31 cellular contexts compared by ENCODE assay signal in the genomic region with DNA sequence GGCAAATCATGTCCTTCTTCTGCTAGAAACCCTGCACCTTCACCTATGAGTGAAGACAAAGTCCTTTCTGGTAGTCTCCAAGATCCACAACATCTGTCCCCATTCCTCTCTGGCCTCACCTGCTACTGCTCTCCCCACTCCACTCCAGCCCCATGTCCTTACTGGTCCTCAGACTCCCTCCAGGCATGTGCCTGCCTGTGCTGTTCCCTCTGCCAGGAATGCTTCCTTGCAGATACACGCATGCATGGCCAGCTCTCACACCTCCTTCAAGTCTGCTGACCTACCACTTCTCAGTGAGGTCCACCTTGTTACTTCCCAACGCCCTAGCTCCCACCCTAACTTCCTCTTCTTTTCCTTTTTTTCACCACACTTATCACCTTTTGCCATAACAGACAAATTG.
"Had no signal": no experiment of that assay in that cellular context is flagged by ENCODE, and none has a peak within 500 bp of the region (broad histone marks: within the 10 kb centered on the region; RNA-seq: fewer than 3 reads in every experiment).

No MANE protein-coding gene starts in this region.

- DNase-seq: activated CD4-positive, alpha-beta memory T cell treated with anti-CD3 and anti-CD28 coated beads for 36 hours; activated CD4-positive, alpha-beta T cell treated with anti-CD3 and anti-CD28 coated beads for 36 hours; activated CD4-positive, alpha-beta T cell treated with anti-CD3 and anti-CD28 coated beads, Interleukin-2, amount 10 ng/mL, durations not matched to agents 24 days and 14 days; activated CD4-positive, CD25-positive, alpha-beta regulatory T cell; activated CD4-positive, CD25-positive, alpha-beta regulatory T cell treated with anti-CD3 and anti-CD28 coated beads, Interleukin-2, amount 50 U/mL, for 72 hours; activated CD8-positive, alpha-beta memory T cell treated with anti-CD3 and anti-CD28 coated beads, Interleukin-2, amount 10 ng/mL, durations not matched to agents 7 days and 5 days; activated CD8-positive, alpha-beta memory T cell treated with anti-CD3 and anti-CD28 coated beads, Interleukin-2, amount 50 U/mL, for 4 hours; activated CD8-positive, alpha-beta T cell treated with anti-CD3 and anti-CD28 coated beads, Interleukin-2, amount 10 ng/mL, durations not matched to agents 7 days and 5 days; activated effector memory CD4-positive, alpha-beta T cell treated with anti-CD3 and anti-CD28 coated beads, Interleukin-2, amount 50 U/mL, for 16 hours; activated naive CD4-positive, alpha-beta T cell treated with anti-CD3 and anti-CD28 coated beads for 36 hours; activated naive CD8-positive, alpha-beta T cell treated with anti-CD3 and anti-CD28 coated beads for 36 hours; activated naive CD8-positive, alpha-beta T cell treated with anti-CD3 and anti-CD28 coated beads, Interleukin-2, amount 50 U/mL, for 24 hours; activated T-cell treated with anti-CD3 and anti-CD28 coated beads, Interleukin-2, amount 50 U/mL, for 1 hour; activated T-cell treated with anti-CD3 and anti-CD28 coated beads, Interleukin-2, amount 50 U/mL, for 48 hours; adrenal gland; amygdala; aorta; body of pancreas; central memory CD4-positive, alpha-beta T cell; cerebellar nuclear complex; colonic mucosa; effector CD8-positive, alpha-beta T cell; foreskin fibroblast; gastrocnemius medialis; glutamatergic neuron; heart left ventricle; T-helper 2 cell had no signal

- H3K36me3 ChIP-seq: colonic mucosa, gastrocnemius medialis had no signal

- H3K4me1 ChIP-seq: body of pancreas, colonic mucosa had no signal

- ATAC-seq: activated CD4-positive, alpha-beta T cell treated with anti-CD3 and anti-CD28 coated beads for 36 hours; activated CD8-positive, alpha-beta memory T cell treated with anti-CD3 and anti-CD28 coated beads, Interleukin-2, amount 10 ng/mL, durations not matched to agents 7 days and 5 days; activated CD8-positive, alpha-beta T cell treated with anti-CD3 and anti-CD28 coated beads, Interleukin-2, amount 10 ng/mL, durations not matched to agents 7 days and 5 days; activated naive CD8-positive, alpha-beta T cell treated with anti-CD3 and anti-CD28 coated beads, Interleukin-2, amount 50 U/mL, for 24 hours; body of pancreas; esophagus mucosa; gastrocnemius medialis had no signal

- H3K27ac ChIP-seq: adrenal gland, body of pancreas, cardiac muscle cell, colonic mucosa, gastrocnemius medialis, heart left ventricle had no signal

- H3K4me3 ChIP-seq: adrenal gland, body of pancreas, cardiac muscle cell, colonic mucosa, gastrocnemius medialis, heart left ventricle had no signal

- H3K9me3 ChIP-seq: adrenal gland, body of pancreas, colonic mucosa, gastrocnemius medialis, heart left ventricle had no signal

- H3K27me3 ChIP-seq: adrenal gland, body of pancreas, cardiac muscle cell, colonic mucosa, gastrocnemius medialis, heart left ventricle had no signal

- FAIRE-seq: endometrium, endothelial cell of umbilical vein had no signal
